Comparison of ENCODE assay signal across 8 cellular contexts in genomic region chr2:28276076-28276618, GRCh38.
DNase-seq lines count a peak whose midpoint lies in the region; ATAC-seq and TF ChIP-seq lines count a peak whose summit lies in the region.

No MANE protein-coding gene starts in this region.

- no peaks in the 10 kb centered on the region for H3K9me3 Mint-ChIP-seq in activated B cell treated with CpG ODN at 0.5 μM for 24 hours

- POLR2A ChIA-PET in activated B cell treated with CpG ODN at 0.5 μM for 24 hours (lab: Charles Lee): no interaction called here

- peak overlapping the region; percentile 92 for H3K27ac ChIP-seq in foreskin keratinocyte

- H3K27ac Mint-ChIP-seq in activated B cell treated with CpG ODN at 0.5 μM for 24 hours: no peak overlapping the region

- peak; percentile 55 for ATAC-seq in HG03108 (IDR thresholded peaks at IDR 0.05; ENCODE audit: unreplicated experiment)
- ATAC-seq in activated B cell treated with CpG ODN at 0.5 μM for 24 hours (ENCODE audit: low read depth): peak; percentile 42
- peak; percentile 87 for ATAC-seq in foreskin keratinocyte

- peaks cover 23% of the 10 kb centered on the region for H3K36me3 Mint-ChIP-seq in activated B cell treated with CpG ODN at 0.5 μM for 24 hours (ENCODE audit: low read depth)

- no peaks in the 10 kb centered on the region for H3K27me3 Mint-ChIP-seq in activated B cell treated with CpG ODN at 0.5 μM for 24 hours

- no peak for TF ChIP-seq CTCF in activated B cell treated with CpG ODN at 0.5 μM for 24 hours (IDR thresholded peaks at IDR 0.05)
- no peak for TF ChIP-seq CTCF in foreskin keratinocyte (conservative IDR thresholded peaks at IDR 0.05)

- H3K4me1 ChIP-seq in foreskin keratinocyte: peaks cover 36% of the 10 kb centered on the region

- CTCF ChIA-PET in activated B cell treated with CpG ODN at 0.5 μM for 24 hours (lab: Charles Lee): no interaction called here

- H3K27me3 ChIP-seq in foreskin keratinocyte: no peaks in the 10 kb centered on the region

- no peak overlapping the region for H3K4me3 Mint-ChIP-seq in activated B cell treated with CpG ODN at 0.5 μM for 24 hours

- DNase-seq in NCI-H1105 treated with DMSO at 0.1 percent for 48 hours (lab: John Stamatoyannopoulos, UW) (peak; percentile 5), NCI-H1105 (lab: John Stamatoyannopoulos, UW) (no peak), activated B cell treated with CpG ODN at 0.5 μM for 24 hours (no peak), foreskin keratinocyte (peak; percentile 99), NCI-H446 treated with DMSO at 0.1 percent for 48 hours (lab: John Stamatoyannopoulos, UW) (no peak)
- peak; percentile 27 for DNase-seq in stimulated activated CD4-positive, alpha-beta T cell treated with anti-CD3 and anti-CD28 coated beads, Interleukin-4, amount 100 ng/mL, for 1 hour
- no peak for DNase-seq in central memory CD4-positive, alpha-beta T cell

- H3K4me1 Mint-ChIP-seq in activated B cell treated with CpG ODN at 0.5 μM for 24 hours: peaks cover 11% of the 10 kb centered on the region

- intact Hi-C loops in activated B cell treated with CpG ODN at 0.5 μM for 24 hours (cut with micrococcal nuclease): no loop called here

Comparison
In these comparisons a context has a peak if more than half of its experiments do, and no peak if none do; other contexts are left out.
1. DNase-seq: peak in NCI-H1105 treated with DMSO at 0.1 percent for 48 hours (single experiment), foreskin keratinocyte (2 of 2) and stimulated activated CD4-positive, alpha-beta T cell treated with anti-CD3 and anti-CD28 coated beads, Interleukin-4, amount 100 ng/mL, for 1 hour (single experiment); none in NCI-H1105 (single experiment), activated B cell treated with CpG ODN at 0.5 μM for 24 hours (single experiment), central memory CD4-positive, alpha-beta T cell (single experiment) and NCI-H446 treated with DMSO at 0.1 percent for 48 hours (single experiment).
2. Peak in every context shown above with its lines, with median percentiles within 50 percentile points of each other: ATAC-seq.